1 cellular context compared by ENCODE assay signal in the genomic region with DNA sequence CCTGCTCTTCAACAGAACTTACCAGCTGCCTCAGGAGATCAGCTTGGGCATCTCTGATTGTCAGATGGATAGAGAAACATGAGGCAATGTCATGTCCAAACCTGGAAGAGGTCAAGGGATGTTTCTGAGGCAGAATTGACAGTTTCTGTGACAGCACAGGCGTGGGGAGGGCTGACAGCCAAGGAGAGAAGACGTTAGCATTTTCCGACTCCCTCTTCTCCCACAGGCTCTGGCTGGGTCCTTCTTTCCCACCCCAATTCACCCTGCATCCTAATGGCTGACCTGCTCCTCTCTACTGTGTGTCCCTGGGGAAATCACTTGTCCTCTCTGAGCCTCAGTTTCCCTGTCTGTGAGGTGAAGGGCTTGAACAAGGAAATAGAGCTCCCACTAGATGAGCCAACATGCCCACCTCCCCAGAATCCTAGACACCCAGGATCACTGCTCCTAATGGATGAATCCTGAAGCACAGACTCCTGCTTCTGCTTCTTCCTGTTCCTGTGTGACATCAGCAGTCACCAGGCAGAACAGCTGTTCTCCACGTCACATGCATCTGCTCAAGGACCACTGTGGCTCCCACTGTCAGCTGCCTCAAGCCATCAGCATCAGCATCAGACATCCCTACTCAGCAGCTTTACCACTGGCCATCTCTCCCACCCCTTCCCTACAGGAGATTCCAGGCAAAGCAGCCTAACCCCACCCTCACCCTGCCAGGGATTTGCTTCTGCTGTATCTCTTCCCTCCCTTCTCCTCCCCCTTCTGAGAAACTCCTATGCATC.
TF ChIP-seq lines count a peak whose summit lies in the region.

No MANE protein-coding gene starts in this region.

TF ChIP-seq in H1, 55 proteins besides CTCF, POLR2A, EP300 and RAD21:
- peak; percentile 93 for TF ChIP-seq RFX5 (IDR thresholded peaks at IDR 0.05; ENCODE audit: borderline replicate concordance, low read depth, low read length)
- TF ChIP-seq USF2 (IDR thresholded peaks at IDR 0.05; ENCODE audit: low read length): no peak
- TF ChIP-seq SP4 (IDR thresholded peaks at IDR 0.05; ENCODE audit: low read length): no peak
- peak; percentile 77 for TF ChIP-seq CREB1 (IDR thresholded peaks at IDR 0.05)
